In the genomic region with DNA sequence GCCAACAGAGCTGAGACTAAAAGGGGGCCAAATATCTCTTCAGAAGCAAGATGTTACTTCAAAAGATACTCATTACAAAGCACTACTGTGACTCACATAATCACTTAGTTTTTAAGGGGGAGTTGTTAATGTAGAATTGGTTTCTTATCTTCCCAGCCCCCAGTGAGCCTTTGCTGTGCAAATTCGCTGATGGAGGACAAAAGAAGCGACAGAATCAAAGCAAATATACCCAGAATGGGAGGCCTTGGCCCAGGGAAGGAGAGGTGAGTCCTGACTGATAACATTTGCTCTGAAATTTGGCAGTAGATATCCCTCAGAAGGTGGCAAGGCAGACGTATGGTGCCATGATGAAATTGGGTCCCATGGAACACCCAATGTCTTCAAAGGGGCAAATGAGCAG, we compare ENCODE assay signal across 30 cellular contexts.
"Had no signal": no experiment of that assay in that cellular context is flagged by ENCODE, and none has a peak within 500 bp of the region (broad histone marks: within the 10 kb centered on the region; RNA-seq: fewer than 3 reads in every experiment).

No MANE protein-coding gene starts in this region.

- H3K4me1 ChIP-seq: adrenal gland, body of pancreas, breast epithelium, Peyer's patch, SJSA1 had no signal

- H3K9me3 Mint-ChIP-seq: activated CD4-positive, alpha-beta T cell treated with anti-CD3 and anti-CD28 coated beads, Interleukin-2, amount 10 ng/mL, durations not matched to agents 7 days and 5 days; activated naive CD4-positive, alpha-beta T cell treated with anti-CD3 and anti-CD28 coated beads for 36 hours; activated naive CD4-positive, alpha-beta T cell treated with anti-CD3 and anti-CD28 coated beads, Interleukin-2, amount 50 U/mL, for 72 hours; activated T-cell treated with anti-CD3 and anti-CD28 coated beads, Interleukin-2, amount 50 U/mL, for 4 hours; activated T-helper 1 cell treated with anti-CD3 and anti-CD28 coated beads, Interleukin-12 subunit alpha, Interleukin-12 subunit beta, Interleukin-2, Interleukin-4 antibody, amounts not matched to agents 30 ng/mL and 10 ng/mL and 1 ng/mL, durations not matched to agents 14 hours and 24 hours and 36 hours; T-helper 1 cell treated with Interleukin-12 subunit alpha and Interleukin-12 subunit beta and Interleukin-4 antibody, amounts not matched to agents 30 μg/mL and 1 μg/mL, for 36 hours; T-helper 2 cell treated with Interferon-gamma antibody and Interleukin-4, amounts not matched to agents 5 μg/mL and 100 μg/mL, for 36 hours had no signal

- H3K4me2 ChIP-seq: SK-N-SH had no signal

- H3K36me3 Mint-ChIP-seq: activated naive CD4-positive, alpha-beta T cell treated with anti-CD3 and anti-CD28 coated beads, Interleukin-2, amount 50 U/mL, for 72 hours had no signal

- H3K4me3 Mint-ChIP-seq: activated CD4-positive, alpha-beta T cell treated with anti-CD3 and anti-CD28 coated beads for 36 hours; activated CD4-positive, alpha-beta T cell treated with anti-CD3 and anti-CD28 coated beads, Interleukin-2, amount 10 ng/mL, durations not matched to agents 7 days and 5 days; activated naive CD4-positive, alpha-beta T cell treated with anti-CD3 and anti-CD28 coated beads for 36 hours; activated T-cell treated with anti-CD3 and anti-CD28 coated beads, Interleukin-2, amount 50 U/mL, for 4 hours; activated T-helper 1 cell treated with anti-CD3 and anti-CD28 coated beads, Interleukin-12 subunit alpha, Interleukin-12 subunit beta, Interleukin-2, Interleukin-4 antibody, amounts not matched to agents 30 ng/mL and 10 ng/mL and 1 ng/mL, durations not matched to agents 14 hours and 24 hours and 36 hours; T-helper 1 cell treated with Interleukin-12 subunit alpha and Interleukin-12 subunit beta and Interleukin-4 antibody, amounts not matched to agents 30 μg/mL and 1 μg/mL, for 36 hours; T-helper 2 cell treated with Interferon-gamma antibody and Interleukin-4, amounts not matched to agents 5 μg/mL and 100 μg/mL, for 36 hours had no signal

- H3K4me1 Mint-ChIP-seq: activated CD4-positive, alpha-beta T cell treated with anti-CD3 and anti-CD28 coated beads for 36 hours; activated CD4-positive, alpha-beta T cell treated with anti-CD3 and anti-CD28 coated beads, Interleukin-2, amount 10 ng/mL, durations not matched to agents 7 days and 5 days had no signal

- DNase-seq: activated CD4-positive, alpha-beta T cell treated with anti-CD3 and anti-CD28 coated beads for 36 hours; activated CD4-positive, alpha-beta T cell treated with anti-CD3 and anti-CD28 coated beads, Interleukin-2, amount 10 ng/mL, durations not matched to agents 7 days and 5 days; activated CD4-positive, alpha-beta T cell treated with anti-CD3 and anti-CD28 coated beads, Interleukin-2, amount 50 U/mL, for 48 hours; activated CD8-positive, alpha-beta memory T cell treated with anti-CD3 and anti-CD28 coated beads, Interleukin-2, amount 50 U/mL, for 4 hours; activated gamma-delta T cell treated with Interleukin-2 at 50 U/mL for 16 hours; activated naive CD4-positive, alpha-beta T cell treated with anti-CD3 and anti-CD28 coated beads for 36 hours; activated T-cell treated with anti-CD3 and anti-CD28 coated beads for 4 hours; activated T-cell treated with anti-CD3 and anti-CD28 coated beads, Interleukin-2, amount 50 U/mL, for 4 hours; adrenal gland; body of pancreas; caudate nucleus; Karpas-422; NCI-H1105; NCI-H1417 treated with DMSO at 0.1 percent for 48 hours; NCI-H1694; NCI-H2029; NCI-H345; NCI-H524 treated with DMSO at 0.1 percent for 48 hours; PC-3; Peyer's patch; RPMI8226; SHP77 treated with DMSO at 0.1 percent for 48 hours; SK-N-SH had no signal

- ATAC-seq: activated CD4-positive, alpha-beta T cell treated with anti-CD3 and anti-CD28 coated beads for 36 hours; activated CD4-positive, CD25-positive, alpha-beta regulatory T cell treated with anti-CD3 and anti-CD28 coated beads, Interleukin-2, amount 50 U/mL, for 24 hours; activated naive CD4-positive, alpha-beta T cell treated with anti-CD3 and anti-CD28 coated beads, Interleukin-2, amount 50 U/mL, for 72 hours; activated T-cell treated with anti-CD3 and anti-CD28 coated beads, Interleukin-2, amount 50 U/mL, for 4 hours; body of pancreas; PC-3 had no signal

- H3K27ac ChIP-seq: adrenal gland, body of pancreas, breast epithelium, Peyer's patch, SJSA1 had no signal

- H3K36me3 ChIP-seq: adrenal gland, breast epithelium, Peyer's patch had no signal

- H3K4me3 ChIP-seq: adrenal gland, body of pancreas, breast epithelium, Peyer's patch, SJSA1 had no signal

- H3K9ac ChIP-seq: SK-N-SH had no signal

- H3K9me3 ChIP-seq: adrenal gland, Peyer's patch, SJSA1, SK-N-SH had no signal

- H3K9me2 ChIP-seq: SK-N-SH had no signal

- H3K27ac Mint-ChIP-seq: activated CD4-positive, alpha-beta T cell treated with anti-CD3 and anti-CD28 coated beads for 36 hours; activated CD4-positive, alpha-beta T cell treated with anti-CD3 and anti-CD28 coated beads, Interleukin-2, amount 10 ng/mL, durations not matched to agents 7 days and 5 days; activated naive CD4-positive, alpha-beta T cell treated with anti-CD3 and anti-CD28 coated beads for 36 hours; activated naive CD4-positive, alpha-beta T cell treated with anti-CD3 and anti-CD28 coated beads, Interleukin-2, amount 50 U/mL, for 72 hours; activated T-helper 1 cell treated with anti-CD3 and anti-CD28 coated beads, Interleukin-12 subunit alpha, Interleukin-12 subunit beta, Interleukin-2, Interleukin-4 antibody, amounts not matched to agents 30 ng/mL and 10 ng/mL and 1 ng/mL, durations not matched to agents 14 hours and 24 hours and 36 hours; T-helper 1 cell treated with Interleukin-12 subunit alpha and Interleukin-12 subunit beta and Interleukin-4 antibody, amounts not matched to agents 30 μg/mL and 1 μg/mL, for 36 hours; T-helper 2 cell treated with Interferon-gamma antibody and Interleukin-4, amounts not matched to agents 5 μg/mL and 100 μg/mL, for 36 hours had no signal

- H3K27me3 ChIP-seq: adrenal gland, body of pancreas, breast epithelium, Peyer's patch, SJSA1 had no signal

- H3K27me3 Mint-ChIP-seq: activated CD4-positive, alpha-beta T cell treated with anti-CD3 and anti-CD28 coated beads, Interleukin-2, amount 10 ng/mL, durations not matched to agents 7 days and 5 days had no signal
